8 cellular contexts compared by ENCODE assay signal in genomic region chr22:35930933-35931332, GRCh38.
DNase-seq lines count a peak whose midpoint lies in the region; ATAC-seq and TF ChIP-seq lines count a peak whose summit lies in the region.

No MANE protein-coding gene starts in this region.

- no peak for ATAC-seq in GM21825 (IDR thresholded peaks at IDR 0.05; ENCODE audit: unreplicated experiment)

- TF ChIP-seq CTCF in foreskin fibroblast (IDR thresholded peaks at IDR 0.05; ENCODE audit: low read depth, low read length) (peak; percentile 65), retinal pigment epithelial cell (conservative IDR thresholded peaks at IDR 0.05; ENCODE audit: low read depth, low read length) (peak; percentile 72)

- peak; percentile 8 for DNase-seq in DMS53 treated with DMSO at 0.1 percent for 48 hours (lab: John Stamatoyannopoulos, UW; ENCODE audit: unreplicated experiment)
- DNase-seq in Jurkat, Clone E6-1 (ENCODE audit: low read depth, low spot score) = peak; percentile 16
- peak; percentile 8 for DNase-seq in SKM-1 treated with dmso at 0.1 percent for 144 hours (lab: John Stamatoyannopoulos, UW; ENCODE audit: unreplicated experiment)
- DNase-seq in foreskin fibroblast = peak; percentile 58 to 82
- DNase-seq in retinal pigment epithelial cell (ENCODE audit: low read depth) = no peak
- no peak for DNase-seq in OCI-M2 (lab: John Stamatoyannopoulos, UW; ENCODE audit: unreplicated experiment)
- no peak for DNase-seq in CD1c-positive myeloid dendritic cell (ENCODE audit: extremely low spot score)

- no peak overlapping the region for H3K4me3 ChIP-seq in Jurkat, Clone E6-1 (ENCODE audit: low read length)
- H3K4me3 ChIP-seq in foreskin fibroblast (ENCODE audit: low read depth in 1 of 2, low read length in 2 of 2) = no peak overlapping the region
- no peak overlapping the region for H3K4me3 ChIP-seq in retinal pigment epithelial cell (ENCODE audit: low read length)

Comparison
In these comparisons a context has a peak if more than half of its experiments do, and no peak if none do; other contexts are left out.
1. DNase-seq: peak in DMS53 treated with DMSO at 0.1 percent for 48 hours (single experiment), Jurkat, Clone E6-1 (single experiment), SKM-1 treated with dmso at 0.1 percent for 144 hours (single experiment) and foreskin fibroblast (2 of 2); none in retinal pigment epithelial cell (single experiment), OCI-M2 (single experiment) and CD1c-positive myeloid dendritic cell (single experiment).